ENCODE assay signal across 10 cellular contexts in the genomic region with DNA sequence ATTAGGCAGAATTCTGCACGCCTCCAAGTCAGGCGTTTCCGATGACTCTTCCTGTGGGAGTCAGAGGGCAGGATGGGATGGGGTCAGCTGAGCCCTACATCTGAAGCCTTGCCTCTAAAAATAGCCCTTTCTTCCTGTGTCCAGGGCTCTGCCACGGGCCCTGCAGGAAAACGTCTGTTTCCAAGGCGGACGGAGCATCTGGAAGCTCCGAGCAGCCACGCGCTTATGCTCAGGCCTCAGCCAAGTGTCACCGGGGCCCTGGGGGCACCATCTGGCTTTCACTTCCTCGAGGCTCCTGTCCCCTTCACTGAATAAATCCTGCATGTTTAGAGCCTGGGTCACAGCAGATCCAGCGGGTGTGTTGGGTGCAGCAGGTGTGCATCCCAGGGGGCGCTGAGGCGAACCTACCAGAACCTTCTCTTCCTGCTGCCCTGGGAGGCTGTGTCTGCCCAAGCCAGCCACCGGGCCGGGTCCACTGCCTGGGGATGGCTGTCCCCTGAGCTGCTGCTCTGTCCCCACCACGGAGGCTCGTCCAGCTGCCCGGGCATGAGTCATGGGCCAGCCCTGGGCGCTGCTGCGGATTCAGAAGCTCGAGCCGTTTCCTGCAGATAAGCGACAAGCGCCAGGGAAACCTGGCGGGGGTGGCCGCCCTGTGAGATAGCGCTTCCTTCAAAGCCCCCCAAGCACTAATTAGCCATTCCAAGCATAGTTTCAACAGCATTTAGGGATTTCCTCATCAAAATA. TPM values are rescaled to one million over a fixed set of nuclear protein-coding genes. Genes with fewer than 3 reads are reported as not detected.
A peak's percentile ranks its signal among the peaks of the same experiment; 100 is the strongest.
DNase-seq lines count a peak whose midpoint lies in the region; FAIRE-seq and TF ChIP-seq lines count a peak whose summit lies in the region.
"Had no signal": no experiment of that assay in that cellular context is flagged by ENCODE, and none has a peak within 500 bp of the region (broad histone marks: within the 10 kb centered on the region; RNA-seq: fewer than 3 reads in every experiment).

No MANE protein-coding gene starts in this region.

- H3K36me3 Mint-ChIP-seq in astrocyte (ENCODE audit: low read depth, unreplicated experiment) = peaks cover 2% of the 10 kb centered on the region
- H3K36me3 Mint-ChIP-seq in type B pancreatic cell = no peaks in the 10 kb centered on the region
- H3K36me3 Mint-ChIP-seq: activated naive CD4-positive, alpha-beta T cell treated with anti-CD3 and anti-CD28 coated beads, Interleukin-2, amount 50 U/mL, for 24 hours had no signal

- no peak overlapping the region for H3K4me3 ChIP-seq in HUES6 (ENCODE audit: low read depth, low read length)
- H3K4me3 ChIP-seq in astrocyte (ENCODE audit: insufficient read depth, low read depth, low read length) = no peak overlapping the region
- H3K4me3 ChIP-seq in stomach = no peak overlapping the region
- H3K4me3 ChIP-seq in A673 (ENCODE audit: low read depth, low read length, poor library complexity, severe bottlenecking) = no peak overlapping the region

- H3K27ac Mint-ChIP-seq in astrocyte (ENCODE audit: unreplicated experiment) = no peak overlapping the region
- H3K27ac Mint-ChIP-seq in type B pancreatic cell = no peak overlapping the region
- H3K27ac Mint-ChIP-seq: activated naive CD4-positive, alpha-beta T cell treated with anti-CD3 and anti-CD28 coated beads, Interleukin-2, amount 50 U/mL, for 24 hours had no signal

- no TSS peak for BruUV-seq in A673 (replicated peaks; lab: Mats Ljungman, UMichigan)

- H2AFZ ChIP-seq in astrocyte (ENCODE audit: low read depth, low read length) = no peak overlapping the region

- no peak for TF ChIP-seq EP300 in stomach (IDR thresholded peaks at IDR 0.05)

- H3K9ac ChIP-seq in HUES6 (ENCODE audit: low read length) = peak overlapping the region; percentile 57
- H3K9ac ChIP-seq in astrocyte (ENCODE audit: low read length) = no peak overlapping the region

- H3K27me3 Mint-ChIP-seq in astrocyte (ENCODE audit: low read depth, unreplicated experiment) = peaks cover 35% of the 10 kb centered on the region
- H3K27me3 Mint-ChIP-seq in type B pancreatic cell = no peaks in the 10 kb centered on the region

- intact Hi-C loops in stomach (cut with DNase I; ENCODE audit: low total_unique reads) = no loop called here
- intact Hi-C loops in A673 (cut with micrococcal nuclease; ENCODE audit: unreplicated experiment) = no loop called here

- no peaks in the 10 kb centered on the region for H4K20me1 ChIP-seq in astrocyte (ENCODE audit: insufficient read depth, low read length)

- peak overlapping the region; percentile 59 for H3K4me2 ChIP-seq in astrocyte (ENCODE audit: low read length)

- H3K36me3 ChIP-seq in HUES6 (ENCODE audit: control insufficient read depth, insufficient read depth, low read length) (no peaks in the 10 kb centered on the region), astrocyte (ENCODE audit: insufficient read depth, low read length) (no peaks in the 10 kb centered on the region), stomach (no peaks in the 10 kb centered on the region), A673 (ENCODE audit: insufficient read depth, low read length, poor library complexity, severe bottlenecking) (no peaks in the 10 kb centered on the region)

- no peak for TF ChIP-seq POLR2A in stomach (IDR thresholded peaks at IDR 0.05)

- 29 to 51% (median 33%) methylated on average over 19 to 29 of the region's 29 CpGs for WGBS in stomach, 5 donors

- no peak for FAIRE-seq in astrocyte (lab: Jason Lieb, UNC)
- FAIRE-seq: GM12892 had no signal

- H3K9me3 ChIP-seq in HUES6 (ENCODE audit: control insufficient read depth, insufficient read depth, low read depth, low read length) = peaks cover 4% of the 10 kb centered on the region; the same call in 1 of the 2 replicates
- no peaks in the 10 kb centered on the region for H3K9me3 ChIP-seq in astrocyte (ENCODE audit: insufficient read depth, low read depth, low read length)
- H3K9me3 ChIP-seq in stomach = no peaks in the 10 kb centered on the region
- no peaks in the 10 kb centered on the region for H3K9me3 ChIP-seq in A673 (ENCODE audit: low read depth, low read length, poor library complexity, severe bottlenecking)

- no peaks in the 10 kb centered on the region for H3K79me2 ChIP-seq in astrocyte (ENCODE audit: insufficient read depth, low read length)

- TF ChIP-seq CTCF in astrocyte (IDR thresholded peaks at IDR 0.05; ENCODE audit: insufficient read depth, low read depth, low read length) (no peak), stomach (IDR thresholded peaks at IDR 0.05) (no peak), type B pancreatic cell (conservative IDR thresholded peaks at IDR 0.05) (no peak), A673 (conservative IDR thresholded peaks at IDR 0.05; ENCODE audit: low read depth, low read length) (no peak)

- H3K9me3 Mint-ChIP-seq in astrocyte (ENCODE audit: unreplicated experiment) (peaks cover 17% of the 10 kb centered on the region), type B pancreatic cell (no peaks in the 10 kb centered on the region)
- H3K9me3 Mint-ChIP-seq: activated naive CD4-positive, alpha-beta T cell treated with anti-CD3 and anti-CD28 coated beads, Interleukin-2, amount 50 U/mL, for 24 hours had no signal

- POLR2A ChIA-PET in HEK293T (lab: Yijun Ruan, JAX) = no interaction called here
- POLR2A ChIA-PET in A673 (lab: Charles Lee; ENCODE audit: low non-redundant PET) = no interaction called here

- H3K27me3 ChIP-seq in HUES6 (ENCODE audit: control insufficient read depth, insufficient read depth, low read length) (no peaks in the 10 kb centered on the region), astrocyte (ENCODE audit: insufficient read depth, low read length) (no peaks in the 10 kb centered on the region), stomach (peaks cover 0 to 22% (median 0%) of the 10 kb centered on the region in 3 donors), A673 (replicated peaks; ENCODE audit: insufficient read depth, low read depth, low read length, poor library complexity) (no peaks in the 10 kb centered on the region)

- CTCF ChIA-PET in HEK293T (lab: Yijun Ruan, JAX) (no interaction called here), A673 (lab: Charles Lee) (no interaction called here)

- no peak overlapping the region for H3K27ac ChIP-seq in HUES6 (ENCODE audit: low read depth, low read length)
- no peak overlapping the region for H3K27ac ChIP-seq in astrocyte (ENCODE audit: low read depth, low read length)
- peak overlapping the region; percentile 49 to 77 (median 51) for H3K27ac ChIP-seq in stomach
- no peak overlapping the region for H3K27ac ChIP-seq in A673 (ENCODE audit: low read depth, low read length, poor library complexity, severe bottlenecking)

- H3K4me3 Mint-ChIP-seq in astrocyte (ENCODE audit: unreplicated experiment) = no peak overlapping the region
- H3K4me3 Mint-ChIP-seq in type B pancreatic cell = no peak overlapping the region
- H3K4me3 Mint-ChIP-seq: activated naive CD4-positive, alpha-beta T cell treated with anti-CD3 and anti-CD28 coated beads, Interleukin-2, amount 50 U/mL, for 24 hours had no signal

- peaks cover 4% of the 10 kb centered on the region for H3K4me1 Mint-ChIP-seq in astrocyte (ENCODE audit: low read depth, unreplicated experiment)
- peaks cover 20% of the 10 kb centered on the region for H3K4me1 Mint-ChIP-seq in type B pancreatic cell (ENCODE audit: unreplicated experiment)
- H3K4me1 Mint-ChIP-seq: activated naive CD4-positive, alpha-beta T cell treated with anti-CD3 and anti-CD28 coated beads, Interleukin-2, amount 50 U/mL, for 24 hours had no signal

- DNase-seq in astrocyte (ENCODE audit: low read depth) (peak; percentile 34), iris pigment epithelial cell (ENCODE audit: low read depth) (peak; percentile 46), stomach (peak; percentile 69), HCEC 1CT (no peak), HEK293T (ENCODE audit: extremely low spot score) (no peak), type B pancreatic cell (ENCODE audit: extremely low spot score, unreplicated experiment) (no peak), A673 (ENCODE audit: low spot score) (no peak)

- H3K4me1 ChIP-seq in HUES6 (ENCODE audit: control insufficient read depth, insufficient read depth, low read length) (peaks cover 28% of the 10 kb centered on the region), astrocyte (ENCODE audit: insufficient read depth, low read length) (peaks cover 33% of the 10 kb centered on the region), stomach (peaks cover 13 to 42% (median 27%) of the 10 kb centered on the region in 4 donors), A673 (ENCODE audit: insufficient read depth, low read length, poor library complexity, severe bottlenecking) (peaks cover 5% of the 10 kb centered on the region)

TF ChIP-seq in HEK293T, 16 proteins besides CTCF, POLR2A, EP300 and RAD21:
- no peak for TF ChIP-seq ARNT (IDR thresholded peaks at IDR 0.05)
- no peak for TF ChIP-seq CTBP1 (IDR thresholded peaks at IDR 0.05; ENCODE audit: borderline replicate concordance)
- TF ChIP-seq FOXK2 (IDR thresholded peaks at IDR 0.05) = no peak
- TF ChIP-seq ZNF384 (IDR thresholded peaks at IDR 0.05) = no peak
- TF ChIP-seq HDGF (IDR thresholded peaks at IDR 0.05; ENCODE audit: borderline replicate concordance) = no peak
- no peak for TF ChIP-seq BHLHE40 (IDR thresholded peaks at IDR 0.05; ENCODE audit: borderline replicate concordance)
- no peak for TF ChIP-seq FOXA1 (IDR thresholded peaks at IDR 0.05)
- no peak for TF ChIP-seq SUZ12 (IDR thresholded peaks at IDR 0.05)
- TF ChIP-seq TARDBP (IDR thresholded peaks at IDR 0.05) = no peak
- no peak for TF ChIP-seq FOXM1 (IDR thresholded peaks at IDR 0.05; ENCODE audit: borderline replicate concordance)
- TF ChIP-seq PKNOX1 (IDR thresholded peaks at IDR 0.05) = no peak
- TF ChIP-seq LEF1 (IDR thresholded peaks at IDR 0.05; ENCODE audit: borderline replicate concordance) = no peak
- TF ChIP-seq SP1 (IDR thresholded peaks at IDR 0.05) = no peak
- TF ChIP-seq ELF4 (IDR thresholded peaks at IDR 0.05) = no peak
- TF ChIP-seq NFRKB (IDR thresholded peaks at IDR 0.05) = no peak
- TF ChIP-seq L3MBTL2 (conservative IDR thresholded peaks at IDR 0.05) = no peak

RNA-seq across cellular contexts. Expression of gene LINC01488, which starts 32.0 kb away (rescaled TPM):
- total RNA-seq in astrocyte (not detected in 2 replicates), stomach (not detected), type B pancreatic cell (ENCODE audit: low replicate concordance) (not detected in 2 replicates), A673 (2021) (not detected in 2 replicates)
- polyA plus RNA-seq in stomach = not detected

Comparison
In these comparisons a context has a peak if more than half of its experiments do, and no peak if none do; other contexts are left out.
1. H3K27ac ChIP-seq: peak in stomach (5 of 5); none in HUES6 (single experiment), astrocyte (single experiment) and A673 (single experiment).
2. DNase-seq: peak in astrocyte (single experiment), iris pigment epithelial cell (single experiment) and stomach (single experiment); none in HCEC 1CT (single experiment), HEK293T (single experiment), type B pancreatic cell (single experiment) and A673 (single experiment).